ENCODE assay signal across 20 cellular contexts in the genomic region with DNA sequence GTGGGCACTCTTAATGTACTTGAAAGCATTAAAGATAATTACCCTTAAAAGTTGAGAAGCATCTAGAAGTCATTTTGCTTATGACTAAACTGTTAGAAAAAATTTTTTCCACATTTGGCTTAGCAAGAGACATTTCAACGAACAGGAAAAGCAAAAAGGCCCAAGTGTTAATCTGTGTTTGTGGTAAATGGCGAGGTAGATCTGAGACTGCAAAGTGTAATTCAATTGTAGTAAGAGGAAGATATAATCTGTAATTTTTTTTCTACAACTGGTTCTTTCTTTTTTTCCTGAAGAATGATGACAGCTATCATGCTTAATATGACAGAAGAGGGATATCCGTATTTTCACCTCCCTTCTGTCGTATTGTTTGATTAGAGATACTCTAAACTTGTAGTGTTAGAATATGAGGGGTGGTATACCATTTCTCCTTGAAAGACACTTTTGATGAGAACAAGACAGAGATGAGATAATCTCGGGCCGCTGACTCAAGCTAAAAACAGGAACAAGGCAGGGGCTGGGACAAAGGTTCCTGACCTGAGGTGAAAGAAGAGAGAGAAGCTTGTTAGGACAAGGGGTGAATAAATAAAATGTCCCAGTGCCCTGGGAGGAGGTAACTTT.
"Had no signal": no experiment of that assay in that cellular context is flagged by ENCODE, and none has a peak within 500 bp of the region (broad histone marks: within the 10 kb centered on the region; RNA-seq: fewer than 3 reads in every experiment).

No MANE protein-coding gene starts in this region.

- H3K36me3 ChIP-seq: prostate gland, suprapubic skin had no signal

- H3K9me3 ChIP-seq: prostate gland, suprapubic skin had no signal

- H3K4me1 ChIP-seq: prostate gland had no signal

- H3K4me3 Mint-ChIP-seq: activated CD4-positive, alpha-beta memory T cell treated with anti-CD3 and anti-CD28 coated beads, Interleukin-2, amount 10 ng/mL, durations not matched to agents 7 days and 5 days; activated T-cell treated with anti-CD3 and anti-CD28 coated beads, Interleukin-2, amount 50 U/mL, for 4 hours; T-cell; type B pancreatic cell had no signal

- H3K36me3 Mint-ChIP-seq: T-cell, type B pancreatic cell had no signal

- H3K9me3 Mint-ChIP-seq: activated CD4-positive, alpha-beta memory T cell treated with anti-CD3 and anti-CD28 coated beads, Interleukin-2, amount 10 ng/mL, durations not matched to agents 7 days and 5 days had no signal

- ATAC-seq: activated T-cell treated with anti-CD3 and anti-CD28 coated beads, Interleukin-2, amount 50 U/mL, for 4 hours; left cardiac atrium; right cardiac atrium; T-cell had no signal

- H3K27ac ChIP-seq: prostate gland, suprapubic skin had no signal

- H3K27me3 Mint-ChIP-seq: activated CD4-positive, alpha-beta memory T cell treated with anti-CD3 and anti-CD28 coated beads, Interleukin-2, amount 10 ng/mL, durations not matched to agents 7 days and 5 days; naive B cell; T-cell had no signal

- H3K4me3 ChIP-seq: lung, prostate gland, suprapubic skin had no signal

- FAIRE-seq: astrocyte, bronchial epithelial cell had no signal

- H3K4me1 Mint-ChIP-seq: activated CD4-positive, alpha-beta memory T cell treated with anti-CD3 and anti-CD28 coated beads, Interleukin-2, amount 10 ng/mL, durations not matched to agents 7 days and 5 days; T-cell had no signal

- H3K27me3 ChIP-seq: suprapubic skin had no signal

- DNase-seq: activated CD4-positive, alpha-beta memory T cell treated with anti-CD3 and anti-CD28 coated beads, Interleukin-2, amount 10 ng/mL, durations not matched to agents 7 days and 5 days; activated CD4-positive, alpha-beta T cell treated with anti-CD3 and anti-CD28 coated beads for 4 hours; activated effector memory CD4-positive, alpha-beta T cell treated with Interleukin-2 at 50 U/mL for 16 hours; activated naive CD4-positive, alpha-beta T cell treated with anti-CD3 and anti-CD28 coated beads, Interleukin-2, amount 50 U/mL, for 16 hours; activated T-cell treated with anti-CD3 and anti-CD28 coated beads, Interleukin-2, amount 50 U/mL, for 4 hours; head of caudate nucleus; left cardiac atrium; naive B cell; right cardiac atrium; small intestine; stimulated activated CD4-positive, alpha-beta T cell treated with anti-CD3 and anti-CD28 coated beads, Interleukin-4, amount 100 ng/mL, for 24 hours; stimulated activated naive CD4-positive, alpha-beta T cell treated with Interleukin-2 at 50 U/mL for 16 hours; T-cell; T-helper 9 cell had no signal

- H3K27ac Mint-ChIP-seq: activated CD4-positive, alpha-beta memory T cell treated with anti-CD3 and anti-CD28 coated beads, Interleukin-2, amount 10 ng/mL, durations not matched to agents 7 days and 5 days; naive B cell; T-cell; type B pancreatic cell had no signal
